ENCODE assay signal across 31 cellular contexts in genomic region chr1:154798645-154799044, GRCh38.
"Had no signal": no experiment of that assay in that cellular context is flagged by ENCODE, and none has a peak within 500 bp of the region (broad histone marks: within the 10 kb centered on the region; RNA-seq: fewer than 3 reads in every experiment).

No MANE protein-coding gene starts in this region.

- H3K4me1 ChIP-seq: ascending aorta had no signal

- H3K36me3 ChIP-seq: ascending aorta, cardiac muscle cell, WERI-Rb-1 had no signal

- ATAC-seq: activated CD4-positive, alpha-beta T cell treated with anti-CD3 and anti-CD28 coated beads for 36 hours; activated CD4-positive, CD25-positive, alpha-beta regulatory T cell treated with anti-CD3 and anti-CD28 coated beads, Interleukin-2, amount 50 U/mL, for 24 hours; activated CD8-positive, alpha-beta memory T cell treated with anti-CD3 and anti-CD28 coated beads, Interleukin-2, amount 10 ng/mL, durations not matched to agents 7 days and 5 days; activated CD8-positive, alpha-beta T cell treated with anti-CD3 and anti-CD28 coated beads, Interleukin-2, amount 10 ng/mL, durations not matched to agents 7 days and 5 days; activated naive CD8-positive, alpha-beta T cell treated with anti-CD3 and anti-CD28 coated beads, Interleukin-2, amount 50 U/mL, for 24 hours; WTC11 had no signal

- DNase-seq: activated CD4-positive, alpha-beta memory T cell treated with anti-CD3 and anti-CD28 coated beads, Interleukin-2, amount 10 ng/mL, durations not matched to agents 7 days and 5 days; activated CD4-positive, alpha-beta T cell treated with anti-CD3 and anti-CD28 coated beads for 1 hour; activated CD4-positive, alpha-beta T cell treated with anti-CD3 and anti-CD28 coated beads for 36 hours; activated CD4-positive, alpha-beta T cell treated with anti-CD3 and anti-CD28 coated beads for 48 hours; activated CD4-positive, alpha-beta T cell treated with anti-CD3 and anti-CD28 coated beads, Interleukin-2, amount 10 ng/mL, durations not matched to agents 7 days and 5 days; activated CD4-positive, alpha-beta T cell treated with anti-CD3 and anti-CD28 coated beads, Interleukin-2, amount 50 U/mL, for 48 hours; activated CD4-positive, CD25-positive, alpha-beta regulatory T cell; activated CD8-positive, alpha-beta memory T cell treated with anti-CD3 and anti-CD28 coated beads for 24 hours; activated CD8-positive, alpha-beta memory T cell treated with anti-CD3 and anti-CD28 coated beads, Interleukin-2, amount 10 ng/mL, durations not matched to agents 7 days and 5 days; activated CD8-positive, alpha-beta memory T cell treated with anti-CD3 and anti-CD28 coated beads, Interleukin-2, amount 50 U/mL, for 48 hours; activated CD8-positive, alpha-beta T cell treated with anti-CD3 and anti-CD28 coated beads, Interleukin-2, amount 10 ng/mL, durations not matched to agents 7 days and 5 days; activated effector memory CD4-positive, alpha-beta T cell treated with Interleukin-2 at 50 U/mL for 16 hours; activated gamma-delta T cell; activated naive CD4-positive, alpha-beta T cell treated with anti-CD3 and anti-CD28 coated beads, Interleukin-2, amount 10 ng/mL, durations not matched to agents 7 days and 5 days; activated naive CD4-positive, alpha-beta T cell treated with Interleukin-2 at 50 U/mL for 16 hours; activated naive CD8-positive, alpha-beta T cell treated with anti-CD3 and anti-CD28 coated beads, Interleukin-2, amount 10 ng/mL, durations not matched to agents 7 days and 5 days; activated naive CD8-positive, alpha-beta T cell treated with anti-CD3 and anti-CD28 coated beads, Interleukin-2, amount 50 U/mL, for 24 hours; activated T-cell treated with anti-CD3 and anti-CD28 coated beads, Interleukin-2, amount 50 U/mL, for 24 hours; activated T-cell treated with anti-CD3 and anti-CD28 coated beads, Interleukin-2, amount 50 U/mL, for 48 hours; amygdala; anterior cingulate cortex; cerebellar nuclear complex; T-helper 2 cell; T-helper 9 cell; WERI-Rb-1 had no signal

- H3K27me3 ChIP-seq: ascending aorta, cardiac muscle cell had no signal

- H3K27ac ChIP-seq: ascending aorta, cardiac muscle cell, WERI-Rb-1 had no signal

- H3K4me3 ChIP-seq: ascending aorta, cardiac muscle cell had no signal

- H3K9me3 ChIP-seq: ascending aorta had no signal

- FAIRE-seq: bronchial epithelial cell, TTC549 had no signal
